ENCODE assay signal across 1 cellular context in the genomic region with DNA sequence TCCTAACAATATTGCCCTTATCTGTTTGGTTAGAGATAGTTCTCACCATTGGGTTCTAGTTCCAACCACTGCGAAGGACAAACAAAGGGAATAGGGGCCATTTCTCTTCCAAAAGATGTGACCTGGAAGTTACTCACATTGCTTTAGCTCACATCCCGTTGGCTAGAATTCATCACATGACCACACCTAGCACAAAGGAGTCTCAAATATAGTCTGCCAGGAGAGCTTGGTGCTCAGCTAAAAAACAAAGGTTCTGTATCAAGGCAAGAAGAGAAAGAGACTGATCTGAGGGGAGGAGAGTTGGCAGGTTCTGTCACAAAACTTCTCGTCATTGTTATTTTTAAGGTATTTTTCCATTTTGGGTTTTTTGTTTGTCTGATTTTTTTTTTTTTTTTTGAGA.
TF ChIP-seq lines count a peak whose summit lies in the region.

No MANE protein-coding gene starts in this region.

TF ChIP-seq in K562, 482 proteins besides CTCF, POLR2A, EP300 and RAD21 (continued from another document):
- TF ChIP-seq, protein P1, sequence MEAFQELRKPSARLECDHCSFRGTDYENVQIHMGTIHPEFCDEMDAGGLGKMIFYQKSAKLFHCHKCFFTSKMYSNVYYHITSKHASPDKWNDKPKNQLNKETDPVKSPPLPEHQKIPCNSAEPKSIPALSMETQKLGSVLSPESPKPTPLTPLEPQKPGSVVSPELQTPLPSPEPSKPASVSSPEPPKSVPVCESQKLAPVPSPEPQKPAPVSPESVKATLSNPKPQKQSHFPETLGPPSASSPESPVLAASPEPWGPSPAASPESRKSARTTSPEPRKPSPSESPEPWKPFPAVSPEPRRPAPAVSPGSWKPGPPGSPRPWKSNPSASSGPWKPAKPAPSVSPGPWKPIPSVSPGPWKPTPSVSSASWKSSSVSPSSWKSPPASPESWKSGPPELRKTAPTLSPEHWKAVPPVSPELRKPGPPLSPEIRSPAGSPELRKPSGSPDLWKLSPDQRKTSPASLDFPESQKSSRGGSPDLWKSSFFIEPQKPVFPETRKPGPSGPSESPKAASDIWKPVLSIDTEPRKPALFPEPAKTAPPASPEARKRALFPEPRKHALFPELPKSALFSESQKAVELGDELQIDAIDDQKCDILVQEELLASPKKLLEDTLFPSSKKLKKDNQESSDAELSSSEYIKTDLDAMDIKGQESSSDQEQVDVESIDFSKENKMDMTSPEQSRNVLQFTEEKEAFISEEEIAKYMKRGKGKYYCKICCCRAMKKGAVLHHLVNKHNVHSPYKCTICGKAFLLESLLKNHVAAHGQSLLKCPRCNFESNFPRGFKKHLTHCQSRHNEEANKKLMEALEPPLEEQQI (IDR thresholded peaks at IDR 0.05), result no peak
